In the genomic region with DNA sequence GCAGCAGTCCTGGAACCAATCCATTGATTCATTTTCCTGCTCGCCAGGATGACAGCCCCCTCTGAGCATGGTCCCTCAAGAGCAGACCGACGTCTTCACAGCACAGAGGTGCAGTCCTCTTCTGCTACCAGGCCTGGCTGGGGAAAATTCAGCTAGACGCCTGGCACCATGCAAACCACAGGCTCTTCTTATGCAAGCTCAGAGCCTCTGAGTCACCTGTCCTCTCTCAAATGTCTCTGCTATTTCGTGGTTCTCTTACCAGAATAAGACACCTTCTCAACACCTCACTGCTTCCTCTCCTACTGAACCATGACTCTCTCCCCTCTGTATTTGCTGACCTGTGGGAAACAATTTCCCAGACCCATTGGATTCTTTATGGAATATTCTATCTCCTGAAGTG, we compare ENCODE assay signal across 19 cellular contexts.
DNase-seq lines count a peak whose midpoint lies in the region; ATAC-seq and TF ChIP-seq lines count a peak whose summit lies in the region.
"Had no signal": no experiment of that assay in that cellular context is flagged by ENCODE, and none has a peak within 500 bp of the region (broad histone marks: within the 10 kb centered on the region; RNA-seq: fewer than 3 reads in every experiment).

No MANE protein-coding gene starts in this region.

- peaks cover 3% of the 10 kb centered on the region for H3K4me1 ChIP-seq in psoas muscle
- H3K4me1 ChIP-seq in right atrium auricular region = no peaks in the 10 kb centered on the region
- H3K4me1 ChIP-seq: uterus had no signal

- ATAC-seq in activated T-cell treated with anti-CD3 and anti-CD28 coated beads, Interleukin-2, amount 50 U/mL, for 72 hours (replicated peaks in 1 of 2) = peak; percentile 78 to 82
- ATAC-seq in psoas muscle = peak; percentile 82 to 91 (median 89)
- ATAC-seq: naive thymus-derived CD4-positive, alpha-beta T cell had no signal

- H3K9me3 Mint-ChIP-seq in activated CD4-positive, alpha-beta T cell treated with anti-CD3 and anti-CD28 coated beads, Interleukin-2, amount 10 ng/mL, durations not matched to agents 7 days and 5 days = no peaks in the 10 kb centered on the region
- H3K9me3 Mint-ChIP-seq in activated T-cell treated with anti-CD3 and anti-CD28 coated beads, Interleukin-2, amount 50 U/mL, for 72 hours = no peaks in the 10 kb centered on the region
- no peaks in the 10 kb centered on the region for H3K9me3 Mint-ChIP-seq in activated T-helper 1 cell treated with anti-CD3 and anti-CD28 coated beads, Interleukin-12 subunit alpha, Interleukin-12 subunit beta, Interleukin-2, Interleukin-4 antibody, amounts not matched to agents 30 ng/mL and 10 ng/mL and 1 ng/mL, durations not matched to agents 14 hours and 24 hours and 36 hours

- intact Hi-C loops in psoas muscle (cut with DNase I) = no loop called here
- intact Hi-C loops in activated T-helper 1 cell treated with anti-CD3 and anti-CD28 coated beads, Interleukin-12 subunit alpha, Interleukin-12 subunit beta, Interleukin-2, Interleukin-4 antibody, amounts not matched to agents 30 ng/mL and 10 ng/mL and 1 ng/mL, durations not matched to agents 14 hours and 24 hours and 36 hours (cut with micrococcal nuclease) = no loop called here

- H3K36me3 ChIP-seq in psoas muscle (ENCODE audit: insufficient read depth in 1 of 2, low read depth in 1 of 2) (no peaks in the 10 kb centered on the region), right atrium auricular region (no peaks in the 10 kb centered on the region)
- H3K36me3 ChIP-seq: BLaER1 treated with 17β-estradiol and CSF1 and Interleukin-3, amounts not matched to agents 10 nM and 100 nM; uterus had no signal

- H3K27ac ChIP-seq in psoas muscle (peak overlapping the region; percentile 41), right atrium auricular region (no peak overlapping the region)
- H3K27ac ChIP-seq: BLaER1 treated with 17β-estradiol and CSF1 and Interleukin-3, amounts not matched to agents 10 nM and 100 nM; uterus had no signal

- no peaks in the 10 kb centered on the region for H3K36me3 Mint-ChIP-seq in activated CD4-positive, alpha-beta T cell treated with anti-CD3 and anti-CD28 coated beads, Interleukin-2, amount 10 ng/mL, durations not matched to agents 7 days and 5 days (ENCODE audit: low read depth)
- no peaks in the 10 kb centered on the region for H3K36me3 Mint-ChIP-seq in activated T-cell treated with anti-CD3 and anti-CD28 coated beads, Interleukin-2, amount 50 U/mL, for 72 hours (ENCODE audit: insufficient read depth in 2 of 2)
- H3K36me3 Mint-ChIP-seq in activated T-helper 1 cell treated with anti-CD3 and anti-CD28 coated beads, Interleukin-12 subunit alpha, Interleukin-12 subunit beta, Interleukin-2, Interleukin-4 antibody, amounts not matched to agents 30 ng/mL and 10 ng/mL and 1 ng/mL, durations not matched to agents 14 hours and 24 hours and 36 hours (ENCODE audit: low read depth) = no peaks in the 10 kb centered on the region

- H3K4me3 Mint-ChIP-seq in activated CD4-positive, alpha-beta T cell treated with anti-CD3 and anti-CD28 coated beads, Interleukin-2, amount 10 ng/mL, durations not matched to agents 7 days and 5 days = no peak overlapping the region
- H3K4me3 Mint-ChIP-seq in activated T-cell treated with anti-CD3 and anti-CD28 coated beads, Interleukin-2, amount 50 U/mL, for 72 hours = peak overlapping the region in 1 of 2 donors; percentile 66
- no peak overlapping the region for H3K4me3 Mint-ChIP-seq in activated T-helper 1 cell treated with anti-CD3 and anti-CD28 coated beads, Interleukin-12 subunit alpha, Interleukin-12 subunit beta, Interleukin-2, Interleukin-4 antibody, amounts not matched to agents 30 ng/mL and 10 ng/mL and 1 ng/mL, durations not matched to agents 14 hours and 24 hours and 36 hours
- H3K4me3 Mint-ChIP-seq: naive thymus-derived CD4-positive, alpha-beta T cell had no signal

- WGBS in psoas muscle, 3 donors = 69 to 82% (median 77%) methylated on average over 5 of the region's 5 CpGs

- no peak overlapping the region for H3K4me3 ChIP-seq in psoas muscle
- no peak overlapping the region for H3K4me3 ChIP-seq in right atrium auricular region
- H3K4me3 ChIP-seq: BLaER1 treated with 17β-estradiol and CSF1 and Interleukin-3, amounts not matched to agents 10 nM and 100 nM; uterus had no signal

- no peaks in the 10 kb centered on the region for H3K27me3 ChIP-seq in psoas muscle (ENCODE audit: insufficient read depth in 3 of 3, low read length in 2 of 3)
- no peaks in the 10 kb centered on the region for H3K27me3 ChIP-seq in right atrium auricular region
- H3K27me3 ChIP-seq: BLaER1 treated with 17β-estradiol and CSF1 and Interleukin-3, amounts not matched to agents 10 nM and 100 nM; uterus had no signal

- peaks cover 10% of the 10 kb centered on the region for H3K4me1 Mint-ChIP-seq in activated CD4-positive, alpha-beta T cell treated with anti-CD3 and anti-CD28 coated beads, Interleukin-2, amount 10 ng/mL, durations not matched to agents 7 days and 5 days
- peaks cover 35% of the 10 kb centered on the region for H3K4me1 Mint-ChIP-seq in activated T-cell treated with anti-CD3 and anti-CD28 coated beads, Interleukin-2, amount 50 U/mL, for 72 hours (ENCODE audit: low read depth)
- H3K4me1 Mint-ChIP-seq in activated T-helper 1 cell treated with anti-CD3 and anti-CD28 coated beads, Interleukin-12 subunit alpha, Interleukin-12 subunit beta, Interleukin-2, Interleukin-4 antibody, amounts not matched to agents 30 ng/mL and 10 ng/mL and 1 ng/mL, durations not matched to agents 14 hours and 24 hours and 36 hours (ENCODE audit: low read depth) = peaks cover 26% of the 10 kb centered on the region

- H3K9me3 ChIP-seq in psoas muscle = no peaks in the 10 kb centered on the region
- no peaks in the 10 kb centered on the region for H3K9me3 ChIP-seq in right atrium auricular region
- H3K9me3 ChIP-seq: uterus had no signal

- POLR2A ChIA-PET in activated CD4-positive, alpha-beta T cell treated with anti-CD3 and anti-CD28 coated beads, Interleukin-2, amount 10 ng/mL, durations not matched to agents 7 days and 5 days (lab: Charles Lee) = no interaction called here

- TF ChIP-seq CTCF in psoas muscle (IDR thresholded peaks at IDR 0.05) (no peak), right atrium auricular region (IDR thresholded peaks at IDR 0.05) (no peak)

- peak; percentile 44 for DNase-seq in activated CD4-positive, alpha-beta T cell treated with anti-CD3 and anti-CD28 coated beads for 48 hours
- DNase-seq in activated CD4-positive, alpha-beta T cell treated with anti-CD3 and anti-CD28 coated beads, Interleukin-2, amount 10 ng/mL, durations not matched to agents 7 days and 5 days = no peak
- DNase-seq in HT1080 (ENCODE audit: low read depth) (peak; percentile 65), psoas muscle (no peak), right atrium auricular region (ENCODE audit: low spot score) (no peak), NCI-H510A (lab: John Stamatoyannopoulos, UW) (no peak)
- peak; percentile 36 to 60 for DNase-seq in activated T-cell treated with anti-CD3 and anti-CD28 coated beads, Interleukin-2, amount 50 U/mL, for 72 hours
- DNase-seq in activated T-helper 1 cell treated with anti-CD3 and anti-CD28 coated beads, Interleukin-12 subunit alpha, Interleukin-12 subunit beta, Interleukin-2, Interleukin-4 antibody, amounts not matched to agents 30 ng/mL and 10 ng/mL and 1 ng/mL, durations not matched to agents 14 hours and 24 hours and 36 hours (ENCODE audit: low spot score) = no peak
- DNase-seq: activated CD4-positive, alpha-beta T cell treated with anti-CD3 and anti-CD28 coated beads for 4 hours; dermis blood vessel endothelial cell; Karpas-422; kidney; mesenchymal stem cell; naive thymus-derived CD4-positive, alpha-beta T cell; NCI-H1417 treated with DMSO at 0.1 percent for 48 hours; NCI-H774; RPMI8226; uterus had no signal

- CTCF ChIA-PET in activated CD4-positive, alpha-beta T cell treated with anti-CD3 and anti-CD28 coated beads, Interleukin-2, amount 10 ng/mL, durations not matched to agents 7 days and 5 days (lab: Charles Lee) = interaction anchor here (1.1 kb wide), 1 partner anchor 137 kb away, joined by 3 read pairs; no protein-coding TSS in a partner anchor

- no peaks in the 10 kb centered on the region for H3K27me3 Mint-ChIP-seq in activated CD4-positive, alpha-beta T cell treated with anti-CD3 and anti-CD28 coated beads, Interleukin-2, amount 10 ng/mL, durations not matched to agents 7 days and 5 days
- H3K27me3 Mint-ChIP-seq in activated T-cell treated with anti-CD3 and anti-CD28 coated beads, Interleukin-2, amount 50 U/mL, for 72 hours (ENCODE audit: low read depth) = peaks cover 26% of the 10 kb centered on the region
- H3K27me3 Mint-ChIP-seq in activated T-helper 1 cell treated with anti-CD3 and anti-CD28 coated beads, Interleukin-12 subunit alpha, Interleukin-12 subunit beta, Interleukin-2, Interleukin-4 antibody, amounts not matched to agents 30 ng/mL and 10 ng/mL and 1 ng/mL, durations not matched to agents 14 hours and 24 hours and 36 hours (ENCODE audit: insufficient read depth) = peaks cover 2% of the 10 kb centered on the region

- H3K27ac Mint-ChIP-seq in activated CD4-positive, alpha-beta T cell treated with anti-CD3 and anti-CD28 coated beads, Interleukin-2, amount 10 ng/mL, durations not matched to agents 7 days and 5 days = no peak overlapping the region
- H3K27ac Mint-ChIP-seq in activated T-cell treated with anti-CD3 and anti-CD28 coated beads, Interleukin-2, amount 50 U/mL, for 72 hours = no peak overlapping the region
- H3K27ac Mint-ChIP-seq in activated T-helper 1 cell treated with anti-CD3 and anti-CD28 coated beads, Interleukin-12 subunit alpha, Interleukin-12 subunit beta, Interleukin-2, Interleukin-4 antibody, amounts not matched to agents 30 ng/mL and 10 ng/mL and 1 ng/mL, durations not matched to agents 14 hours and 24 hours and 36 hours = no peak overlapping the region
- H3K27ac Mint-ChIP-seq: naive thymus-derived CD4-positive, alpha-beta T cell had no signal

Comparison
In these comparisons a context has a peak if more than half of its experiments do, and no peak if none do; other contexts are left out.
1. DNase-seq: peak in activated CD4-positive, alpha-beta T cell treated with anti-CD3 and anti-CD28 coated beads for 48 hours (single experiment), HT1080 (single experiment) and activated T-cell treated with anti-CD3 and anti-CD28 coated beads, Interleukin-2, amount 50 U/mL, for 72 hours (2 of 2); none in activated CD4-positive, alpha-beta T cell treated with anti-CD3 and anti-CD28 coated beads, Interleukin-2, amount 10 ng/mL, durations not matched to agents 7 days and 5 days (single experiment), psoas muscle (0 of 2), right atrium auricular region (single experiment), NCI-H510A (single experiment) and activated T-helper 1 cell treated with anti-CD3 and anti-CD28 coated beads, Interleukin-12 subunit alpha, Interleukin-12 subunit beta, Interleukin-2, Interleukin-4 antibody, amounts not matched to agents 30 ng/mL and 10 ng/mL and 1 ng/mL, durations not matched to agents 14 hours and 24 hours and 36 hours (single experiment).